Comparison of ENCODE assay signal across 2 cellular contexts in genomic region chr11:6894097-6894496, GRCh38.
TF ChIP-seq lines count a peak whose summit lies in the region.

No MANE protein-coding gene starts in this region.

TF ChIP-seq in H1, 55 proteins besides CTCF, POLR2A, EP300 and RAD21:
- TF ChIP-seq KDM1A (IDR thresholded peaks at IDR 0.05; ENCODE audit: borderline replicate concordance, low read length) (no peak), E2F6 (IDR thresholded peaks at IDR 0.05) (no peak), JUND (IDR thresholded peaks at IDR 0.05; ENCODE audit: low read length) (no peak), TAF7 (optimal IDR thresholded peaks at IDR 0.05; ENCODE audit: borderline replicate concordance, low read depth, low read length) (no peak), SIX5 (IDR thresholded peaks at IDR 0.05; ENCODE audit: low read depth, low read length) (no peak), RXRA (IDR thresholded peaks at IDR 0.05; ENCODE audit: insufficient read depth, low read depth, low read length) (no peak), HDAC6 (IDR thresholded peaks at IDR 0.05; ENCODE audit: low read depth, low read length) (no peak), HDAC2 (IDR thresholded peaks at IDR 0.05; ENCODE audit: borderline replicate concordance in 1 of 2, low read depth in 2 of 2, low read length in 2 of 2) (no peak), ATF3 (IDR thresholded peaks at IDR 0.05; ENCODE audit: insufficient read depth, low read depth, low read length) (no peak), GABPA (IDR thresholded peaks at IDR 0.05; ENCODE audit: borderline replicate concordance, insufficient read depth, low read length) (no peak), MAFK (IDR thresholded peaks at IDR 0.05; ENCODE audit: low read depth, low read length) (no peak), GTF2F1 (IDR thresholded peaks at IDR 0.05; ENCODE audit: borderline replicate concordance, low read depth, low read length) (no peak), CBX5 (IDR thresholded peaks at IDR 0.05; ENCODE audit: low read depth, low read length) (no peak), SUZ12 (IDR thresholded peaks at IDR 0.05; ENCODE audit: low read length) (no peak), NANOG (IDR thresholded peaks at IDR 0.05; ENCODE audit: insufficient read depth, low read depth, low read length, poor library complexity, severe bottlenecking) (no peak), CEBPB (IDR thresholded peaks at IDR 0.05; ENCODE audit: low read depth, low read length) (no peak), SRF (IDR thresholded peaks at IDR 0.05; ENCODE audit: low read depth, low read length) (no peak), BRCA1 (IDR thresholded peaks at IDR 0.05; ENCODE audit: low read depth, low read length) (no peak)
- TF ChIP-seq, protein P1, sequence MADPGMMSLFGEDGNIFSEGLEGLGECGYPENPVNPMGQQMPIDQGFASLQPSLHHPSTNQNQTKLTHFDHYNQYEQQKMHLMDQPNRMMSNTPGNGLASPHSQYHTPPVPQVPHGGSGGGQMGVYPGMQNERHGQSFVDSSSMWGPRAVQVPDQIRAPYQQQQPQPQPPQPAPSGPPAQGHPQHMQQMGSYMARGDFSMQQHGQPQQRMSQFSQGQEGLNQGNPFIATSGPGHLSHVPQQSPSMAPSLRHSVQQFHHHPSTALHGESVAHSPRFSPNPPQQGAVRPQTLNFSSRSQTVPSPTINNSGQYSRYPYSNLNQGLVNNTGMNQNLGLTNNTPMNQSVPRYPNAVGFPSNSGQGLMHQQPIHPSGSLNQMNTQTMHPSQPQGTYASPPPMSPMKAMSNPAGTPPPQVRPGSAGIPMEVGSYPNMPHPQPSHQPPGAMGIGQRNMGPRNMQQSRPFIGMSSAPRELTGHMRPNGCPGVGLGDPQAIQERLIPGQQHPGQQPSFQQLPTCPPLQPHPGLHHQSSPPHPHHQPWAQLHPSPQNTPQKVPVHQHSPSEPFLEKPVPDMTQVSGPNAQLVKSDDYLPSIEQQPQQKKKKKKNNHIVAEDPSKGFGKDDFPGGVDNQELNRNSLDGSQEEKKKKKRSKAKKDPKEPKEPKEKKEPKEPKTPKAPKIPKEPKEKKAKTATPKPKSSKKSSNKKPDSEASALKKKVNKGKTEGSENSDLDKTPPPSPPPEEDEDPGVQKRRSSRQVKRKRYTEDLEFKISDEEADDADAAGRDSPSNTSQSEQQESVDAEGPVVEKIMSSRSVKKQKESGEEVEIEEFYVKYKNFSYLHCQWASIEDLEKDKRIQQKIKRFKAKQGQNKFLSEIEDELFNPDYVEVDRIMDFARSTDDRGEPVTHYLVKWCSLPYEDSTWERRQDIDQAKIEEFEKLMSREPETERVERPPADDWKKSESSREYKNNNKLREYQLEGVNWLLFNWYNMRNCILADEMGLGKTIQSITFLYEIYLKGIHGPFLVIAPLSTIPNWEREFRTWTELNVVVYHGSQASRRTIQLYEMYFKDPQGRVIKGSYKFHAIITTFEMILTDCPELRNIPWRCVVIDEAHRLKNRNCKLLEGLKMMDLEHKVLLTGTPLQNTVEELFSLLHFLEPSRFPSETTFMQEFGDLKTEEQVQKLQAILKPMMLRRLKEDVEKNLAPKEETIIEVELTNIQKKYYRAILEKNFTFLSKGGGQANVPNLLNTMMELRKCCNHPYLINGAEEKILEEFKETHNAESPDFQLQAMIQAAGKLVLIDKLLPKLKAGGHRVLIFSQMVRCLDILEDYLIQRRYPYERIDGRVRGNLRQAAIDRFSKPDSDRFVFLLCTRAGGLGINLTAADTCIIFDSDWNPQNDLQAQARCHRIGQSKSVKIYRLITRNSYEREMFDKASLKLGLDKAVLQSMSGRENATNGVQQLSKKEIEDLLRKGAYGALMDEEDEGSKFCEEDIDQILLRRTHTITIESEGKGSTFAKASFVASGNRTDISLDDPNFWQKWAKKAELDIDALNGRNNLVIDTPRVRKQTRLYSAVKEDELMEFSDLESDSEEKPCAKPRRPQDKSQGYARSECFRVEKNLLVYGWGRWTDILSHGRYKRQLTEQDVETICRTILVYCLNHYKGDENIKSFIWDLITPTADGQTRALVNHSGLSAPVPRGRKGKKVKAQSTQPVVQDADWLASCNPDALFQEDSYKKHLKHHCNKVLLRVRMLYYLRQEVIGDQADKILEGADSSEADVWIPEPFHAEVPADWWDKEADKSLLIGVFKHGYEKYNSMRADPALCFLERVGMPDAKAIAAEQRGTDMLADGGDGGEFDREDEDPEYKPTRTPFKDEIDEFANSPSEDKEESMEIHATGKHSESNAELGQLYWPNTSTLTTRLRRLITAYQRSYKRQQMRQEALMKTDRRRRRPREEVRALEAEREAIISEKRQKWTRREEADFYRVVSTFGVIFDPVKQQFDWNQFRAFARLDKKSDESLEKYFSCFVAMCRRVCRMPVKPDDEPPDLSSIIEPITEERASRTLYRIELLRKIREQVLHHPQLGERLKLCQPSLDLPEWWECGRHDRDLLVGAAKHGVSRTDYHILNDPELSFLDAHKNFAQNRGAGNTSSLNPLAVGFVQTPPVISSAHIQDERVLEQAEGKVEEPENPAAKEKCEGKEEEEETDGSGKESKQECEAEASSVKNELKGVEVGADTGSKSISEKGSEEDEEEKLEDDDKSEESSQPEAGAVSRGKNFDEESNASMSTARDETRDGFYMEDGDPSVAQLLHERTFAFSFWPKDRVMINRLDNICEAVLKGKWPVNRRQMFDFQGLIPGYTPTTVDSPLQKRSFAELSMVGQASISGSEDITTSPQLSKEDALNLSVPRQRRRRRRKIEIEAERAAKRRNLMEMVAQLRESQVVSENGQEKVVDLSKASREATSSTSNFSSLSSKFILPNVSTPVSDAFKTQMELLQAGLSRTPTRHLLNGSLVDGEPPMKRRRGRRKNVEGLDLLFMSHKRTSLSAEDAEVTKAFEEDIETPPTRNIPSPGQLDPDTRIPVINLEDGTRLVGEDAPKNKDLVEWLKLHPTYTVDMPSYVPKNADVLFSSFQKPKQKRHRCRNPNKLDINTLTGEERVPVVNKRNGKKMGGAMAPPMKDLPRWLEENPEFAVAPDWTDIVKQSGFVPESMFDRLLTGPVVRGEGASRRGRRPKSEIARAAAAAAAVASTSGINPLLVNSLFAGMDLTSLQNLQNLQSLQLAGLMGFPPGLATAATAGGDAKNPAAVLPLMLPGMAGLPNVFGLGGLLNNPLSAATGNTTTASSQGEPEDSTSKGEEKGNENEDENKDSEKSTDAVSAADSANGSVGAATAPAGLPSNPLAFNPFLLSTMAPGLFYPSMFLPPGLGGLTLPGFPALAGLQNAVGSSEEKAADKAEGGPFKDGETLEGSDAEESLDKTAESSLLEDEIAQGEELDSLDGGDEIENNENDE (IDR thresholded peaks at IDR 0.05; ENCODE audit: insufficient replicate concordance, low read length) = no peak

TF ChIP-seq in GM12891, 5 proteins besides CTCF, POLR2A, EP300 and RAD21:
- TF ChIP-seq PAX5 (IDR thresholded peaks at IDR 0.05; ENCODE audit: insufficient read depth, low read length, severe bottlenecking) = no peak
- TF ChIP-seq POU2F2 (IDR thresholded peaks at IDR 0.05; ENCODE audit: low read depth, low read length) = no peak
- no peak for TF ChIP-seq TAF1 (IDR thresholded peaks at IDR 0.05; ENCODE audit: low read depth, low read length)
- no peak for TF ChIP-seq POLR2AphosphoS5 (IDR thresholded peaks at IDR 0.05; ENCODE audit: low read depth, low read length)
- no peak for TF ChIP-seq SPI1 (IDR thresholded peaks at IDR 0.05; ENCODE audit: low read depth, low read length)
